8 cellular contexts compared by ENCODE assay signal in genomic region chr2:27752551-27753237, GRCh38. TPM values are rescaled to one million over a fixed set of nuclear protein-coding genes. Genes with fewer than 3 reads are reported as not detected.
A peak's percentile ranks its signal among the peaks of the same experiment; 100 is the strongest.
DNase-seq lines count a peak whose midpoint lies in the region; ATAC-seq and TF ChIP-seq lines count a peak whose summit lies in the region.

No MANE protein-coding gene starts in this region.

- no peak for TF ChIP-seq RAD21 in HCT116 (IDR thresholded peaks at IDR 0.05; ENCODE audit: low read depth)

- peaks cover 12 to 25% of the 10 kb centered on the region in 2 experiments for H3K4me1 ChIP-seq in HCT116 (ENCODE audit: control insufficient read depth in 1 of 2, insufficient read depth in 2 of 2, low read length in 2 of 2)
- H3K4me1 ChIP-seq in tibial artery = peaks cover 0 to 29% (median 7%) of the 10 kb centered on the region in 4 donors

- H3K9me2 ChIP-seq in HCT116 (ENCODE audit: insufficient read depth) = no peaks in the 10 kb centered on the region

- H2AFZ ChIP-seq in HCT116 (ENCODE audit: low read depth, low read length, poor library complexity, severe bottlenecking) = peak overlapping the region; percentile 96

- H3K27ac ChIP-seq in HCT116 (ENCODE audit: low read depth, low read length) = peak overlapping the region; percentile 12; the same call in 1 of the 2 replicates
- H3K27ac ChIP-seq in tibial artery = no peak overlapping the region
- H3K27ac ChIP-seq in coronary artery = no peak overlapping the region

- no peaks in the 10 kb centered on the region for H3K79me2 ChIP-seq in HCT116 (ENCODE audit: insufficient read depth, low read length)

- H3K4me3 Mint-ChIP-seq in neural crest cell = peak overlapping the region; percentile 82

- RAD21 ChIA-PET in HCT116 (lab: Charles Lee; ENCODE audit: low non-redundant PET in 1 of 2, low total read pairs in 2 of 2, uncharacterized antibody in 2 of 2, unreplicated experiment in 2 of 2) = interaction anchor here (0.8 to 2.5 kb wide), 6 partner anchors 29 to 49 kb away, joined by 3 to 10 read pairs (median 4); no protein-coding TSS in a partner anchor

- H3K27me3 Mint-ChIP-seq in neural crest cell (ENCODE audit: low read depth) = peaks cover 12% of the 10 kb centered on the region

- peaks cover 3% of the 10 kb centered on the region for H3K36me3 Mint-ChIP-seq in neural crest cell (ENCODE audit: low read depth)

- DNase-seq in HCT116 (ENCODE audit: low read depth, low spot score) = no peak
- peak; percentile 72 for DNase-seq in NCI-H774 (lab: John Stamatoyannopoulos, UW)
- no peak for DNase-seq in neural crest cell (ENCODE audit: low read depth, low spot score)
- DNase-seq in amygdala (lab: John Stamatoyannopoulos, UW) = no peak
- DNase-seq in tibial artery = no peak
- no peak for DNase-seq in coronary artery (ENCODE audit: low spot score)
- no peak for DNase-seq in NCI-H128 (lab: John Stamatoyannopoulos, UW; ENCODE audit: unreplicated experiment)

- CTCF ChIA-PET in HCT116 (lab: Charles Lee) = interaction anchor here (0.6 to 3.6 kb wide), 10 partner anchors 11 to 644 kb away, joined by 3 to 26 read pairs (median 6); no protein-coding TSS in a partner anchor

- H3K27ac Mint-ChIP-seq in neural crest cell (ENCODE audit: unreplicated experiment) = peak overlapping the region; percentile 86

- ATAC-seq in HCT116 (peak; percentile 39), esophagus mucosa (peak; percentile 66)

- TF ChIP-seq CTCF in HCT116 (IDR thresholded peaks at IDR 0.05 in 2 of 3, conservative IDR thresholded peaks at IDR 0.05 in 1 of 3; ENCODE audit: borderline replicate concordance in 1 of 3, insufficient read depth in 1 of 3, low read depth in 2 of 3, low read length in 2 of 3) = no peak
- TF ChIP-seq CTCF in neural crest cell (conservative IDR thresholded peaks at IDR 0.05) = no peak
- no peak for TF ChIP-seq CTCF in tibial artery (IDR thresholded peaks at IDR 0.05)
- TF ChIP-seq CTCF in coronary artery (IDR thresholded peaks at IDR 0.05) = no peak

- H3K9me3 ChIP-seq in HCT116 (ENCODE audit: control insufficient read depth in 1 of 2, insufficient read depth in 1 of 2, low read depth in 1 of 2, low read length in 2 of 2) (peaks cover 3 to 6% of the 10 kb centered on the region in 2 experiments; a peak in 2 of 4 replicates), tibial artery (no peaks in the 10 kb centered on the region)

- H3K27me3 ChIP-seq in HCT116 (ENCODE audit: insufficient read depth, low read length) = no peaks in the 10 kb centered on the region
- no peaks in the 10 kb centered on the region for H3K27me3 ChIP-seq in tibial artery

- TF ChIP-seq POLR2A in HCT116 (IDR thresholded peaks at IDR 0.05; ENCODE audit: borderline replicate concordance, extremely low read depth, insufficient read depth, insufficient read length) = no peak

- H3K9me3 Mint-ChIP-seq in neural crest cell = peaks cover 8% of the 10 kb centered on the region

- intact Hi-C loops in HCT116 (cut with micrococcal nuclease) (loop anchor here (2.0 to 10.0 kb wide), 4 partner anchors 32 to 1000 kb away; partner anchors contain the start of gene PPP1CB), tibial artery (cut with DNase I; ENCODE audit: low total_unique reads) (loop anchor here (5.0 kb wide), 1 partner anchor 700 kb away; no protein-coding TSS in a partner anchor)

- TSS peak; percentile 65 for BruUV-seq in HCT116 (replicated peaks; lab: Mats Ljungman, UMichigan)

- peaks cover 22% of the 10 kb centered on the region for H3K4me1 Mint-ChIP-seq in neural crest cell

- POLR2A ChIA-PET in HCT116 (lab: Charles Lee) = interaction anchor here (0.6 to 2.2 kb wide), 11 partner anchors 11 to 1354 kb away, joined by 3 to 14 read pairs (median 4); no protein-coding TSS in a partner anchor

- no peaks in the 10 kb centered on the region for H4K20me1 ChIP-seq in HCT116 (ENCODE audit: insufficient read depth)

- H3K4me3 ChIP-seq in HCT116 (replicated peaks in 1 of 2; ENCODE audit: low read depth in 1 of 2, low read length in 2 of 2) (peak overlapping the region; percentile 36 to 51), tibial artery (no peak overlapping the region), coronary artery (no peak overlapping the region)

- no peaks in the 10 kb centered on the region for H3K36me3 ChIP-seq in HCT116 (ENCODE audit: control insufficient read depth in 1 of 2, insufficient read depth in 2 of 2, low read length in 2 of 2)
- H3K36me3 ChIP-seq in tibial artery = no peaks in the 10 kb centered on the region

- H3K4me2 ChIP-seq in HCT116 (ENCODE audit: low read length) = peak overlapping the region; percentile 73

- peak overlapping the region; percentile 51 for H3K9ac ChIP-seq in HCT116 (ENCODE audit: low read length)

TF ChIP-seq in HCT116, 20 proteins besides CTCF, POLR2A, EP300 and RAD21:
- TF ChIP-seq SRF (IDR thresholded peaks at IDR 0.05; ENCODE audit: low read depth) = no peak
- peak; percentile 84 for TF ChIP-seq TCF7L2 (IDR thresholded peaks at IDR 0.05; ENCODE audit: borderline replicate concordance, extremely low read depth, insufficient read depth, insufficient read length)
- peak; percentile 73 for TF ChIP-seq POLR2AphosphoS5 (IDR thresholded peaks at IDR 0.05; ENCODE audit: low read depth, low read length)
- TF ChIP-seq CEBPB (IDR thresholded peaks at IDR 0.05; ENCODE audit: low read depth) = peak; percentile 90
- 0 out of 2 replicates have a peak, but pooled peaks have one; percentile 10 for TF ChIP-seq SP1 (IDR thresholded peaks at IDR 0.05; ENCODE audit: low read depth)
- peak; percentile 14; the same call in 1 of the 2 replicates for TF ChIP-seq ZFX (IDR thresholded peaks at IDR 0.05)
TF ChIP-seq in HCT116: peak in this region for 5.

RNA-seq across cellular contexts. Expression of gene MRPL33, which starts 18.8 kb away (rescaled TPM):
- total RNA-seq in HCT116 (2021; ENCODE audit: unreplicated experiment) (66.3 TPM), esophagus mucosa (37.3 TPM), neural crest cell (53.5 and 67.0 TPM in 2 replicates)
- 26.1 and 35.9 TPM in 2 replicates for polyA plus RNA-seq in HCT116 (2012)

Comparison
In these comparisons a context has a peak if more than half of its experiments do, and no peak if none do; other contexts are left out.
1. H3K4me3 ChIP-seq: peak in HCT116 (2 of 2); none in tibial artery (0 of 2) and coronary artery (single experiment).